In genomic region chr19:55079400-55080038, GRCh38 we compare ENCODE assay signal across 10 cellular contexts. TPM values are rescaled to one million over a fixed set of nuclear protein-coding genes. Genes with fewer than 3 reads are reported as not detected.
DNase-seq lines count a peak whose midpoint lies in the region; ATAC-seq and TF ChIP-seq lines count a peak whose summit lies in the region.
"Had no signal": no experiment of that assay in that cellular context is flagged by ENCODE, and none has a peak within 500 bp of the region (broad histone marks: within the 10 kb centered on the region; RNA-seq: fewer than 3 reads in every experiment).

No MANE protein-coding gene starts in this region.

- CTCF ChIA-PET in activated naive CD4-positive, alpha-beta T cell treated with anti-CD3 and anti-CD28 coated beads for 36 hours (lab: Charles Lee), result interaction anchor here (0.8 kb wide), 1 partner anchor 9 kb away, joined by 3 read pairs; no protein-coding TSS in a partner anchor
- CTCF ChIA-PET in activated CD8-positive, alpha-beta T cell treated with anti-CD3 and anti-CD28 coated beads, Interleukin-2, amount 10 ng/mL, durations not matched to agents 7 days and 5 days (lab: Charles Lee), result interaction anchor here (0.6 to 1.5 kb wide), 4 partner anchors 9 to 1226 kb away, joined by 3 to 6 read pairs (median 4); partner anchors contain the start of gene DNAAF3

- no peaks in the 10 kb centered on the region for H3K9me3 Mint-ChIP-seq in activated naive CD4-positive, alpha-beta T cell treated with anti-CD3 and anti-CD28 coated beads for 36 hours
- H3K9me3 Mint-ChIP-seq in activated CD8-positive, alpha-beta T cell treated with anti-CD3 and anti-CD28 coated beads, Interleukin-2, amount 10 ng/mL, durations not matched to agents 7 days and 5 days (ENCODE audit: insufficient read depth), result no peaks in the 10 kb centered on the region

- intact Hi-C loops in activated naive CD4-positive, alpha-beta T cell treated with anti-CD3 and anti-CD28 coated beads for 36 hours (cut with micrococcal nuclease), result loop anchor here (2.0 to 10.0 kb wide), 3 partner anchors 37 to 615 kb away; partner anchors contain the start of genes DNAAF3, LENG9 and PPP1R12C

- H3K36me3 Mint-ChIP-seq in activated naive CD4-positive, alpha-beta T cell treated with anti-CD3 and anti-CD28 coated beads for 36 hours (ENCODE audit: low read depth), result no peaks in the 10 kb centered on the region
- peaks cover 13% of the 10 kb centered on the region for H3K36me3 Mint-ChIP-seq in activated CD8-positive, alpha-beta T cell treated with anti-CD3 and anti-CD28 coated beads, Interleukin-2, amount 10 ng/mL, durations not matched to agents 7 days and 5 days (ENCODE audit: low read depth)

- no peak for DNase-seq in activated naive CD4-positive, alpha-beta T cell treated with anti-CD3 and anti-CD28 coated beads for 36 hours
- no peak for DNase-seq in activated naive CD4-positive, alpha-beta T cell treated with Interleukin-2 at 50 U/mL for 16 hours
- DNase-seq in activated CD8-positive, alpha-beta T cell treated with anti-CD3 and anti-CD28 coated beads, Interleukin-2, amount 10 ng/mL, durations not matched to agents 7 days and 5 days, result no peak
- DNase-seq in thoracic aorta (ENCODE audit: low spot score) (no peak), activated gamma-delta T cell (lab: John Stamatoyannopoulos, UW) (no peak), NOMO-1 treated with dmso at 0.1 percent for 144 hours (lab: John Stamatoyannopoulos, UW; ENCODE audit: unreplicated experiment) (no peak)
- no peak for DNase-seq in activated effector memory CD4-positive, alpha-beta T cell treated with Interleukin-2 at 50 U/mL for 16 hours
- DNase-seq: AML-193 had no signal

- H3K36me3 ChIP-seq in iPS-15b (ENCODE audit: control insufficient read depth, insufficient read depth, low read length) (peaks cover 2% of the 10 kb centered on the region), thoracic aorta (no peaks in the 10 kb centered on the region)
- H3K36me3 ChIP-seq: adrenal gland had no signal

- peaks cover 25% of the 10 kb centered on the region for H3K4me1 Mint-ChIP-seq in activated naive CD4-positive, alpha-beta T cell treated with anti-CD3 and anti-CD28 coated beads for 36 hours (ENCODE audit: low read depth)
- H3K4me1 Mint-ChIP-seq in activated CD8-positive, alpha-beta T cell treated with anti-CD3 and anti-CD28 coated beads, Interleukin-2, amount 10 ng/mL, durations not matched to agents 7 days and 5 days (ENCODE audit: low read depth), result peaks cover 30% of the 10 kb centered on the region

- no peak overlapping the region for H3K27ac Mint-ChIP-seq in activated naive CD4-positive, alpha-beta T cell treated with anti-CD3 and anti-CD28 coated beads for 36 hours
- peak overlapping the region; percentile 93 for H3K27ac Mint-ChIP-seq in activated CD8-positive, alpha-beta T cell treated with anti-CD3 and anti-CD28 coated beads, Interleukin-2, amount 10 ng/mL, durations not matched to agents 7 days and 5 days

- H3K9me3 ChIP-seq in iPS-15b (ENCODE audit: control insufficient read depth, insufficient read depth, low read length) (no peaks in the 10 kb centered on the region), thoracic aorta (no peaks in the 10 kb centered on the region)
- H3K9me3 ChIP-seq: adrenal gland had no signal

- peaks cover 57% of the 10 kb centered on the region for H3K27me3 Mint-ChIP-seq in activated naive CD4-positive, alpha-beta T cell treated with anti-CD3 and anti-CD28 coated beads for 36 hours (ENCODE audit: low read depth)
- H3K27me3 Mint-ChIP-seq in activated CD8-positive, alpha-beta T cell treated with anti-CD3 and anti-CD28 coated beads, Interleukin-2, amount 10 ng/mL, durations not matched to agents 7 days and 5 days (ENCODE audit: low read depth), result peaks cover 35% of the 10 kb centered on the region

- H3K9ac ChIP-seq in iPS-15b (ENCODE audit: low read depth, low read length), result no peak overlapping the region

- no peak overlapping the region for H3K27ac ChIP-seq in thoracic aorta
- H3K27ac ChIP-seq: adrenal gland had no signal

- H3K4me3 Mint-ChIP-seq in activated naive CD4-positive, alpha-beta T cell treated with anti-CD3 and anti-CD28 coated beads for 36 hours, result peak overlapping the region; percentile 73
- peak overlapping the region; percentile 76 for H3K4me3 Mint-ChIP-seq in activated CD8-positive, alpha-beta T cell treated with anti-CD3 and anti-CD28 coated beads, Interleukin-2, amount 10 ng/mL, durations not matched to agents 7 days and 5 days

- H3K27me3 ChIP-seq in iPS-15b (ENCODE audit: control insufficient read depth, insufficient read depth, low read length) (peaks cover 23% of the 10 kb centered on the region), thoracic aorta (replicated peaks; ENCODE audit: insufficient read depth) (peaks cover 15% of the 10 kb centered on the region)

- no peak for ATAC-seq in activated CD8-positive, alpha-beta T cell treated with anti-CD3 and anti-CD28 coated beads, Interleukin-2, amount 10 ng/mL, durations not matched to agents 7 days and 5 days
- ATAC-seq in thoracic aorta (ENCODE audit: insufficient number of reproducible peaks, low FRiP score, low read depth), result peak; percentile 15

- POLR2A ChIA-PET in activated CD8-positive, alpha-beta T cell treated with anti-CD3 and anti-CD28 coated beads, Interleukin-2, amount 10 ng/mL, durations not matched to agents 7 days and 5 days (lab: Charles Lee), result interaction anchor here (1.5 kb wide), 1 partner anchor 14 kb away, joined by 3 read pairs; no protein-coding TSS in a partner anchor

- peaks cover 8% of the 10 kb centered on the region for H3K4me1 ChIP-seq in iPS-15b (ENCODE audit: control insufficient read depth, insufficient read depth, low read length)
- peaks cover 10 to 27% of the 10 kb centered on the region in 2 donors for H3K4me1 ChIP-seq in thoracic aorta (ENCODE audit: control insufficient read depth in 1 of 2, low read depth in 2 of 2)

- no peak for TF ChIP-seq CTCF in thoracic aorta (IDR thresholded peaks at IDR 0.05)

- H3K4me3 ChIP-seq in iPS-15b (ENCODE audit: low read depth, low read length) (peak overlapping the region; percentile 94), thoracic aorta (peak overlapping the region; percentile 75)

RNA-seq across cellular contexts. Expression of gene EPS8L1, which starts 3.9 kb away (rescaled TPM):
- under 1 TPM; 0.88 to 0.89 TPM for total RNA-seq in activated naive CD4-positive, alpha-beta T cell treated with anti-CD3 and anti-CD28 coated beads for 36 hours
- 1 to 10 TPM; 4.9 to 8.6 TPM for total RNA-seq in activated CD8-positive, alpha-beta T cell treated with anti-CD3 and anti-CD28 coated beads, Interleukin-2, amount 10 ng/mL, durations not matched to agents 7 days and 5 days
- 10 to 100 TPM in 1 of 2 donors, 1 to 10 TPM in 1; 5.4 to 16.3 TPM for total RNA-seq in thoracic aorta

RNA-seq across cellular contexts. Expression of gene RDH13, which starts 16.6 kb away (rescaled TPM):
- 1 to 10 TPM; 8.7 to 8.9 TPM for total RNA-seq in activated naive CD4-positive, alpha-beta T cell treated with anti-CD3 and anti-CD28 coated beads for 36 hours
- total RNA-seq in activated CD8-positive, alpha-beta T cell treated with anti-CD3 and anti-CD28 coated beads, Interleukin-2, amount 10 ng/mL, durations not matched to agents 7 days and 5 days, result 10 to 100 TPM; 30.9 to 33.1 TPM
- total RNA-seq in thoracic aorta, result 10 to 100 TPM; 22.2 to 23.6 TPM

RNA-seq across cellular contexts. Expression of gene PPP1R12C, which starts 37.9 kb away (rescaled TPM):
- 10 to 100 TPM; 41.2 to 42.1 TPM for total RNA-seq in activated naive CD4-positive, alpha-beta T cell treated with anti-CD3 and anti-CD28 coated beads for 36 hours
- total RNA-seq in activated CD8-positive, alpha-beta T cell treated with anti-CD3 and anti-CD28 coated beads, Interleukin-2, amount 10 ng/mL, durations not matched to agents 7 days and 5 days, result 100 to 1,000 TPM; 137 to 142 TPM
- 100 to 1,000 TPM; 194 to 250 TPM for total RNA-seq in thoracic aorta

RNA-seq across cellular contexts. Expression of gene GP6, which starts 41.5 kb away (rescaled TPM):
- total RNA-seq in activated naive CD4-positive, alpha-beta T cell treated with anti-CD3 and anti-CD28 coated beads for 36 hours, result not detected
- total RNA-seq in activated CD8-positive, alpha-beta T cell treated with anti-CD3 and anti-CD28 coated beads, Interleukin-2, amount 10 ng/mL, durations not matched to agents 7 days and 5 days, result under 1 TPM; 0.39 to 0.58 TPM
- total RNA-seq in thoracic aorta, result not detected
